Comparison of ENCODE assay signal across 8 cellular contexts in the genomic region with DNA sequence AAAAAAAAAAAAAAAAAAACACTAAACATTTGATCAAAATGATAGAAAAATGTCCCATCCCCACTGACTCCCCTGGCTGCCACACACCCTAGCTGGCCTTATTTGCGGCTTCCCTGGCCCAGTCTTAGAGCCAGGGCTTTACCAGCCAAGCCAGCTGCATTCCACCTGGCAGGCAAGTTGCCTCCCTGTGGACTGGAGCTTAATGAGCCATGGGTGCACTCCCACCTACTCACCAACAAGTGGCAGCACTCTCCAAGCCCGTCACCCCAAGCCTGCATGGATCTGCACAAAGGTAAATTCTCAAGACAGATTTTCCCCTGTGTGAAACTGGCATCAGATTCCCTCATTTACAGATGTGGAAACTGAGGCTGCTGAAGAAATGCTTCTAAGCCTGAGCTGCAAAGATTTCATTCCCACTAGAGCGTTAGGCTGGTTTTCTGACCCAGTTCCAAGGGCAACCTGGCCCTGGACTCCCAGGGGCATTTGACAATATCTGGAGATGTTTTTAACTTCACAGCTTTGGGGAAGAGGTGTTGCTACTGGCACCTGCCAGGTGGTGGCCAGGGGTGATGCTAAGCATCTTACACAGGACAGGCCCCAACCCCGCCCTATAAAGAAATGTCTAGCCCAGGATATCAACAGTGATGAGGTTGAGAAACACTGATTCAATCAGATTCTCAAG. TPM values are rescaled to one million over a fixed set of nuclear protein-coding genes. Genes with fewer than 3 reads are reported as not detected.
DNase-seq lines count a peak whose midpoint lies in the region; ATAC-seq and TF ChIP-seq lines count a peak whose summit lies in the region.

No MANE protein-coding gene starts in this region.

- DNase-seq in activated CD8-positive, alpha-beta memory T cell treated with anti-CD3 and anti-CD28 coated beads for 4 hours (ENCODE audit: low read depth in 2 of 2) = peak; percentile 12 to 28
- no peak for DNase-seq in activated CD8-positive, alpha-beta memory T cell treated with anti-CD3 and anti-CD28 coated beads for 24 hours
- DNase-seq in NCI-H748 (lab: John Stamatoyannopoulos, UW; ENCODE audit: unreplicated experiment) (peak; percentile 73), epithelial cell of proximal tubule (ENCODE audit: low read depth) (no peak), osteocyte (ENCODE audit: extremely low spot score, unreplicated experiment) (no peak), inferior parietal cortex (ENCODE audit: extremely low spot score) (no peak)
- peak; percentile 42 to 63 for DNase-seq in activated CD4-positive, alpha-beta T cell treated with anti-CD3 and anti-CD28 coated beads, Interleukin-2, amount 50 U/mL, for 48 hours

- TF ChIP-seq CTCF in epithelial cell of proximal tubule (conservative IDR thresholded peaks at IDR 0.05; ENCODE audit: low read depth, low read length) = peak; percentile 81
- peak; percentile 50 for TF ChIP-seq CTCF in osteocyte (IDR thresholded peaks at IDR 0.05)

- no peak overlapping the region for H3K4me3 ChIP-seq in epithelial cell of proximal tubule (ENCODE audit: low read depth, low read length)

- peaks cover 17% of the 10 kb centered on the region for H3K27me3 Mint-ChIP-seq in osteocyte (ENCODE audit: unreplicated experiment)

- H3K36me3 Mint-ChIP-seq in osteocyte (ENCODE audit: unreplicated experiment) = no peaks in the 10 kb centered on the region

- H3K4me1 Mint-ChIP-seq in osteocyte (ENCODE audit: unreplicated experiment) = no peaks in the 10 kb centered on the region

- no peaks in the 10 kb centered on the region for H3K9me3 Mint-ChIP-seq in osteocyte (ENCODE audit: unreplicated experiment)

- no peak overlapping the region for H3K27ac Mint-ChIP-seq in osteocyte (ENCODE audit: unreplicated experiment)

- H3K4me3 Mint-ChIP-seq in osteocyte (ENCODE audit: unreplicated experiment) = no peak overlapping the region

- peak; percentile 81 for ATAC-seq in HG03159 (IDR thresholded peaks at IDR 0.05; ENCODE audit: unreplicated experiment)

RNA-seq across cellular contexts. Expression of gene VDAC1, which starts 21.9 kb away (rescaled TPM):
- total RNA-seq in epithelial cell of proximal tubule (295 and 368 TPM in 2 replicates), osteocyte (115 and 119 TPM in 2 replicates)

RNA-seq across cellular contexts. Expression of gene C5orf15, which starts 58.2 kb away (rescaled TPM):
- total RNA-seq in epithelial cell of proximal tubule (71.1 and 73.2 TPM in 2 replicates), osteocyte (58.9 and 62.6 TPM in 2 replicates)

Comparison
In these comparisons a context has a peak if more than half of its experiments do, and no peak if none do; other contexts are left out.
1. DNase-seq: peak in activated CD8-positive, alpha-beta memory T cell treated with anti-CD3 and anti-CD28 coated beads for 4 hours (2 of 2), NCI-H748 (single experiment) and activated CD4-positive, alpha-beta T cell treated with anti-CD3 and anti-CD28 coated beads, Interleukin-2, amount 50 U/mL, for 48 hours (2 of 2); none in activated CD8-positive, alpha-beta memory T cell treated with anti-CD3 and anti-CD28 coated beads for 24 hours (single experiment), epithelial cell of proximal tubule (single experiment), osteocyte (single experiment) and inferior parietal cortex (single experiment).